ENCODE assay signal across 24 cellular contexts in genomic region chr10:17179002-17179401, GRCh38. TPM values are rescaled to one million over a fixed set of nuclear protein-coding genes. Genes with fewer than 3 reads are reported as not detected.
A peak's percentile ranks its signal among the peaks of the same experiment; 100 is the strongest.
DNase-seq lines count a peak whose midpoint lies in the region; ATAC-seq and TF ChIP-seq lines count a peak whose summit lies in the region.
"Had no signal": no experiment of that assay in that cellular context is flagged by ENCODE, and none has a peak within 500 bp of the region (broad histone marks: within the 10 kb centered on the region; RNA-seq: fewer than 3 reads in every experiment).

No MANE protein-coding gene starts in this region.

- intact Hi-C loops in tibial artery (cut with DNase I; ENCODE audit: low total_unique reads), result no loop called here
- intact Hi-C loops in right lobe of liver (cut with DNase I), result no loop called here

- H3K4me3 ChIP-seq in tibial artery, result no peak overlapping the region
- H3K4me3 ChIP-seq in right lobe of liver, result no peak overlapping the region
- H3K4me3 ChIP-seq: BLaER1, cardiac muscle cell, dorsolateral prefrontal cortex, left lung, Peyer's patch had no signal

- peak; percentile 35 for DNase-seq in AG20443 (ENCODE audit: low spot score)
- DNase-seq in M059J (ENCODE audit: low read depth), result peak; percentile 62
- peak; percentile 51 for DNase-seq in fibroblast of peridontal ligament (ENCODE audit: extremely low read depth)
- no peak for DNase-seq in tibial artery
- DNase-seq in NCI-H82 (lab: John Stamatoyannopoulos, UW), result no peak
- DNase-seq in right lobe of liver, result no peak
- no peak for DNase-seq in SW 1271 (lab: John Stamatoyannopoulos, UW)
- DNase-seq: activated CD4-positive, alpha-beta T cell treated with anti-CD3 and anti-CD28 coated beads, Interleukin-2, amount 50 U/mL, for 4 hours; activated CD8-positive, alpha-beta memory T cell treated with anti-CD3 and anti-CD28 coated beads, Interleukin-2, amount 50 U/mL, for 4 hours; COR-L47; DND-41; dorsolateral prefrontal cortex; foreskin keratinocyte; left lung; MM.1S; NCI-H1694 treated with DMSO at 0.1 percent for 48 hours; NCI-H2227 treated with DMSO at 0.1 percent for 48 hours; Peyer's patch; stimulated activated CD8-positive, alpha-beta memory T cell treated with anti-CD3 and anti-CD28 coated beads, Interleukin-4, amount 100 ng/mL, for 48 hours had no signal

- H3K9me3 ChIP-seq in tibial artery (no peaks in the 10 kb centered on the region), right lobe of liver (no peaks in the 10 kb centered on the region)
- H3K9me3 ChIP-seq: BLaER1, left lung, Peyer's patch had no signal

- TF ChIP-seq CTCF in tibial artery (IDR thresholded peaks at IDR 0.05) (no peak), right lobe of liver (IDR thresholded peaks at IDR 0.05) (no peak)

- ATAC-seq in SK-N-SH treated with all-trans-retinoic acid at 6 μM for 48 hours, result peak; percentile 79
- no peak for ATAC-seq in right lobe of liver
- ATAC-seq: foreskin keratinocyte, left lung, sciatic nerve, WTC11 had no signal

- no peak overlapping the region for H3K27ac ChIP-seq in tibial artery
- no peak overlapping the region for H3K27ac ChIP-seq in right lobe of liver
- H3K27ac ChIP-seq: BLaER1, cardiac muscle cell, dorsolateral prefrontal cortex, foreskin keratinocyte, left lung, Peyer's patch had no signal

- H3K4me1 ChIP-seq in tibial artery (peaks cover 0 to 43% (median 13%) of the 10 kb centered on the region in 4 donors), right lobe of liver (no peaks in the 10 kb centered on the region)
- H3K4me1 ChIP-seq: foreskin keratinocyte had no signal

- no peak for TF ChIP-seq POLR2A in right lobe of liver (IDR thresholded peaks at IDR 0.05)

- H3K36me3 ChIP-seq in tibial artery (no peaks in the 10 kb centered on the region), right lobe of liver (no peaks in the 10 kb centered on the region)
- H3K36me3 ChIP-seq: BLaER1, cardiac muscle cell, left lung, Peyer's patch had no signal

- H3K27me3 ChIP-seq in tibial artery, result no peaks in the 10 kb centered on the region
- H3K27me3 ChIP-seq in right lobe of liver, result no peaks in the 10 kb centered on the region
- H3K27me3 ChIP-seq: BLaER1, cardiac muscle cell, dorsolateral prefrontal cortex, foreskin keratinocyte, left lung, Peyer's patch had no signal

- WGBS in right lobe of liver (ENCODE audit: insufficient coverage, low coverage, low lambda C conversion rate, missing lambda C conversion rate), result 58% methylated on average over 3 of the region's 3 CpGs

TF ChIP-seq in SK-N-SH treated with all-trans-retinoic acid at 6 μM for 48 hours, 23 proteins besides CTCF, POLR2A, EP300 and RAD21:
- TF ChIP-seq OSR1 (CRISPR knock-in tag; IDR thresholded peaks at IDR 0.05) (no peak), ISL1 (CRISPR knock-in tag; IDR thresholded peaks at IDR 0.05) (peak; percentile 57; the same call in 1 of the 2 replicates), TOX (CRISPR knock-in tag; IDR thresholded peaks at IDR 0.05; ENCODE audit: borderline replicate concordance) (no peak)
- TF ChIP-seq, protein P1, sequence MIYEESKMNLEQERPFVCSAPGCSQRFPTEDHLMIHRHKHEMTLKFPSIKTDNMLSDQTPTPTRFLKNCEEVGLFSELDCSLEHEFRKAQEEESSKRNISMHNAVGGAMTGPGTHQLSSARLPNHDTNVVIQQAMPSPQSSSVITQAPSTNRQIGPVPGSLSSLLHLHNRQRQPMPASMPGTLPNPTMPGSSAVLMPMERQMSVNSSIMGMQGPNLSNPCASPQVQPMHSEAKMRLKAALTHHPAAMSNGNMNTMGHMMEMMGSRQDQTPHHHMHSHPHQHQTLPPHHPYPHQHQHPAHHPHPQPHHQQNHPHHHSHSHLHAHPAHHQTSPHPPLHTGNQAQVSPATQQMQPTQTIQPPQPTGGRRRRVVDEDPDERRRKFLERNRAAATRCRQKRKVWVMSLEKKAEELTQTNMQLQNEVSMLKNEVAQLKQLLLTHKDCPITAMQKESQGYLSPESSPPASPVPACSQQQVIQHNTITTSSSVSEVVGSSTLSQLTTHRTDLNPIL (CRISPR knock-in tag; IDR thresholded peaks at IDR 0.05; ENCODE audit: low read depth), result peak; percentile 78; the same call in 1 of the 2 replicates
- TF ChIP-seq, protein P2, sequence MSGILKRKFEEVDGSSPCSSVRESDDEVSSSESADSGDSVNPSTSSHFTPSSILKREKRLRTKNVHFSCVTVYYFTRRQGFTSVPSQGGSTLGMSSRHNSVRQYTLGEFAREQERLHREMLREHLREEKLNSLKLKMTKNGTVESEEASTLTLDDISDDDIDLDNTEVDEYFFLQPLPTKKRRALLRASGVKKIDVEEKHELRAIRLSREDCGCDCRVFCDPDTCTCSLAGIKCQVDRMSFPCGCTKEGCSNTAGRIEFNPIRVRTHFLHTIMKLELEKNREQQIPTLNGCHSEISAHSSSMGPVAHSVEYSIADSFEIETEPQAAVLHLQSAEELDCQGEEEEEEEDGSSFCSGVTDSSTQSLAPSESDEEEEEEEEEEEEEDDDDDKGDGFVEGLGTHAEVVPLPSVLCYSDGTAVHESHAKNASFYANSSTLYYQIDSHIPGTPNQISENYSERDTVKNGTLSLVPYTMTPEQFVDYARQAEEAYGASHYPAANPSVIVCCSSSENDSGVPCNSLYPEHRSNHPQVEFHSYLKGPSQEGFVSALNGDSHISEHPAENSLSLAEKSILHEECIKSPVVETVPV (CRISPR knock-in tag; IDR thresholded peaks at IDR 0.05), result no peak
TF ChIP-seq in SK-N-SH treated with all-trans-retinoic acid at 6 μM for 48 hours: peak in this region for 2.

RNA-seq across cellular contexts. Expression of gene TRDMT1, which starts 22.5 kb away (rescaled TPM):
- 2.6 and 3.3 TPM in 2 replicates for total RNA-seq in M059J (2014; rRNA removed; shearing (Covaris generic))
- total RNA-seq in right lobe of liver, result 1 to 10 TPM in 5 of 6 experiments, under 1 TPM in 1; 0.79 to 2.9 (median 1.6) TPM

RNA-seq across cellular contexts. Expression of gene VIM, which starts 49.0 kb away (rescaled TPM):
- 2,499 and 3,150 TPM in 2 replicates for total RNA-seq in M059J (2014; rRNA removed; shearing (Covaris generic))
- total RNA-seq in right lobe of liver, result 100 to 1,000 TPM in 3 of 6 experiments, 10 to 100 TPM in 3; 39.3 to 160 (median 97.4) TPM

RNA-seq across cellular contexts. Expression of gene CUBN, which starts 49.4 kb away (rescaled TPM):
- total RNA-seq in M059J (2014; rRNA removed; shearing (Covaris generic)), result 0.27 and 2.0 TPM in 2 replicates
- under 1 TPM; 0.07 to 0.74 (median 0.27) TPM for total RNA-seq in right lobe of liver

Comparison
In these comparisons a context has a peak if more than half of its experiments do, and no peak if none do; other contexts are left out.
1. DNase-seq: peak in AG20443 (single experiment), M059J (single experiment) and fibroblast of peridontal ligament (single experiment); none in tibial artery (0 of 2), NCI-H82 (single experiment), right lobe of liver (0 of 3) and SW 1271 (0 of 2).
2. RNA of gene VIM, which starts 49.0 kb away (total RNA-seq): 2,499 to 3,150 TPM in M059J; 39.3 to 160 TPM in right lobe of liver; every median in the first group is over 10 times any median in the second.